1 cellular context compared by ENCODE assay signal in genomic region chr9:34049630-34050384, GRCh38.
A peak's percentile ranks its signal among the peaks of the same experiment; 100 is the strongest.
TF ChIP-seq lines count a peak whose summit lies in the region.

No MANE protein-coding gene starts in this region.

TF ChIP-seq in HepG2, 621 proteins besides CTCF, POLR2A, EP300 and RAD21 (continued from another document):
- TF ChIP-seq, protein P1, sequence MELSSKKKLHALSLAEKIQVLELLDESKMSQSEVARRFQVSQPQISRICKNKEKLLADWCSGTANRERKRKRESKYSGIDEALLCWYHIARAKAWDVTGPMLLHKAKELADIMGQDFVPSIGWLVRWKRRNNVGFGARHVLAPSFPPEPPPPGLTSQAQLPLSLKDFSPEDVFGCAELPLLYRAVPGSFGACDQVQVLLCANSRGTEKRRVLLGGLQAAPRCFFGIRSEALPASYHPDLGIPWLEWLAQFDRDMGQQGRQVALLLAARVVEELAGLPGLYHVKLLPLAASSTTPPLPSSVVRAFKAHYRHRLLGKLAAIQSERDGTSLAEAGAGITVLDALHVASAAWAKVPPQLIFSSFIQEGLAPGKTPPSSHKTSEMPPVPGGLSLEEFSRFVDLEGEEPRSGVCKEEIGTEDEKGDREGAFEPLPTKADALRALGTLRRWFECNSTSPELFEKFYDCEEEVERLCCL (CRISPR knock-in tag; IDR thresholded peaks at IDR 0.05; ENCODE audit: borderline replicate concordance): 0 out of 2 replicates have a peak, but pooled peaks have one; percentile 18
- TF ChIP-seq, protein P2, sequence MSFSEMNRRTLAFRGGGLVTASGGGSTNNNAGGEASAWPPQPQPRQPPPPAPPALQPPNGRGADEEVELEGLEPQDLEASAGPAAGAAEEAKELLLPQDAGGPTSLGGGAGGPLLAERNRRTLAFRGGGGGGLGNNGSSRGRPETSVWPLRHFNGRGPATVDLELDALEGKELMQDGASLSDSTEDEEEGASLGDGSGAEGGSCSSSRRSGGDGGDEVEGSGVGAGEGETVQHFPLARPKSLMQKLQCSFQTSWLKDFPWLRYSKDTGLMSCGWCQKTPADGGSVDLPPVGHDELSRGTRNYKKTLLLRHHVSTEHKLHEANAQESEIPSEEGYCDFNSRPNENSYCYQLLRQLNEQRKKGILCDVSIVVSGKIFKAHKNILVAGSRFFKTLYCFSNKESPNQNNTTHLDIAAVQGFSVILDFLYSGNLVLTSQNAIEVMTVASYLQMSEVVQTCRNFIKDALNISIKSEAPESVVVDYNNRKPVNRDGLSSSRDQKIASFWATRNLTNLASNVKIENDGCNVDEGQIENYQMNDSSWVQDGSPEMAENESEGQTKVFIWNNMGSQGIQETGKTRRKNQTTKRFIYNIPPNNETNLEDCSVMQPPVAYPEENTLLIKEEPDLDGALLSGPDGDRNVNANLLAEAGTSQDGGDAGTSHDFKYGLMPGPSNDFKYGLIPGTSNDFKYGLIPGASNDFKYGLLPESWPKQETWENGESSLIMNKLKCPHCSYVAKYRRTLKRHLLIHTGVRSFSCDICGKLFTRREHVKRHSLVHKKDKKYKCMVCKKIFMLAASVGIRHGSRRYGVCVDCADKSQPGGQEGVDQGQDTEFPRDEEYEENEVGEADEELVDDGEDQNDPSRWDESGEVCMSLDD (CRISPR knock-in tag; IDR thresholded peaks at IDR 0.05; ENCODE audit: borderline replicate concordance): peak; percentile 15; the same call in 1 of the 2 replicates
- TF ChIP-seq MEIS2 (CRISPR knock-in tag; IDR thresholded peaks at IDR 0.05) (peak; percentile 24; the same call in 1 of the 2 replicates), ZNF749 (CRISPR knock-in tag; IDR thresholded peaks at IDR 0.05; ENCODE audit: borderline replicate concordance) (no peak), ZSCAN20 (CRISPR knock-in tag; IDR thresholded peaks at IDR 0.05; ENCODE audit: borderline replicate concordance) (0 out of 2 replicates have a peak, but pooled peaks have one; percentile 59), ZFP82 (CRISPR knock-in tag; IDR thresholded peaks at IDR 0.05; ENCODE audit: borderline replicate concordance) (0 out of 2 replicates have a peak, but pooled peaks have one; percentile 12), ZBTB38 (CRISPR knock-in tag; IDR thresholded peaks at IDR 0.05) (peak; percentile 28; the same call in 1 of the 2 replicates), ZNF205 (CRISPR knock-in tag; IDR thresholded peaks at IDR 0.05) (no peak), GLI4 (CRISPR knock-in tag; IDR thresholded peaks at IDR 0.05; ENCODE audit: borderline replicate concordance) (0 out of 2 replicates have a peak, but pooled peaks have one; percentile 28), ZNF598 (CRISPR knock-in tag; IDR thresholded peaks at IDR 0.05; ENCODE audit: borderline replicate concordance) (0 out of 2 replicates have a peak, but pooled peaks have one; percentile 4), PBX3 (CRISPR knock-in tag; IDR thresholded peaks at IDR 0.05; ENCODE audit: borderline replicate concordance) (0 out of 2 replicates have a peak, but pooled peaks have one; percentile 25), TP53 (CRISPR knock-in tag; conservative IDR thresholded peaks at IDR 0.05) (peak; percentile 67; the same call in 1 of the 2 replicates), ELK4 (CRISPR knock-in tag; IDR thresholded peaks at IDR 0.05; ENCODE audit: borderline replicate concordance) (0 out of 2 replicates have a peak, but pooled peaks have one; percentile 49), ZFP37 (CRISPR knock-in tag; IDR thresholded peaks at IDR 0.05; ENCODE audit: borderline replicate concordance) (0 out of 2 replicates have a peak, but pooled peaks have one; percentile 60), ZNF740 (CRISPR knock-in tag; IDR thresholded peaks at IDR 0.05) (0 out of 2 replicates have a peak, but pooled peaks have one; percentile 2), ZNF12 (CRISPR knock-in tag; IDR thresholded peaks at IDR 0.05) (no peak), HIVEP1 (CRISPR knock-in tag; IDR thresholded peaks at IDR 0.05) (no peak), RFXAP (CRISPR knock-in tag; IDR thresholded peaks at IDR 0.05; ENCODE audit: borderline replicate concordance) (0 out of 2 replicates have a peak, but pooled peaks have one; percentile 20), ZNF766 (CRISPR knock-in tag; IDR thresholded peaks at IDR 0.05; ENCODE audit: borderline replicate concordance) (0 out of 2 replicates have a peak, but pooled peaks have one; percentile 12), SNAPC2 (CRISPR knock-in tag; IDR thresholded peaks at IDR 0.05) (peak; percentile 5; the same call in 1 of the 2 replicates), ZNF563 (CRISPR knock-in tag; IDR thresholded peaks at IDR 0.05) (no peak), SATB2 (CRISPR knock-in tag; IDR thresholded peaks at IDR 0.05) (0 out of 2 replicates have a peak, but pooled peaks have one; percentile 64), NKX3-1 (CRISPR knock-in tag; IDR thresholded peaks at IDR 0.05) (0 out of 2 replicates have a peak, but pooled peaks have one; percentile 78)
- TF ChIP-seq, protein P3, sequence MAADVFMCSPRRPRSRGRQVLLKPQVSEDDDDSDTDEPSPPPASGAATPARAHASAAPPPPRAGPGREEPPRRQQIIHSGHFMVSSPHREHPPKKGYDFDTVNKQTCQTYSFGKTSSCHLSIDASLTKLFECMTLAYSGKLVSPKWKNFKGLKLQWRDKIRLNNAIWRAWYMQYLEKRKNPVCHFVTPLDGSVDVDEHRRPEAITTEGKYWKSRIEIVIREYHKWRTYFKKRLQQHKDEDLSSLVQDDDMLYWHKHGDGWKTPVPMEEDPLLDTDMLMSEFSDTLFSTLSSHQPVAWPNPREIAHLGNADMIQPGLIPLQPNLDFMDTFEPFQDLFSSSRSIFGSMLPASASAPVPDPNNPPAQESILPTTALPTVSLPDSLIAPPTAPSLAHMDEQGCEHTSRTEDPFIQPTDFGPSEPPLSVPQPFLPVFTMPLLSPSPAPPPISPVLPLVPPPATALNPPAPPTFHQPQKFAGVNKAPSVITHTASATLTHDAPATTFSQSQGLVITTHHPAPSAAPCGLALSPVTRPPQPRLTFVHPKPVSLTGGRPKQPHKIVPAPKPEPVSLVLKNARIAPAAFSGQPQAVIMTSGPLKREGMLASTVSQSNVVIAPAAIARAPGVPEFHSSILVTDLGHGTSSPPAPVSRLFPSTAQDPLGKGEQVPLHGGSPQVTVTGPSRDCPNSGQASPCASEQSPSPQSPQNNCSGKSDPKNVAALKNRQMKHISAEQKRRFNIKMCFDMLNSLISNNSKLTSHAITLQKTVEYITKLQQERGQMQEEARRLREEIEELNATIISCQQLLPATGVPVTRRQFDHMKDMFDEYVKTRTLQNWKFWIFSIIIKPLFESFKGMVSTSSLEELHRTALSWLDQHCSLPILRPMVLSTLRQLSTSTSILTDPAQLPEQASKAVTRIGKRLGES (CRISPR knock-in tag; IDR thresholded peaks at IDR 0.05; ENCODE audit: borderline replicate concordance): 0 out of 2 replicates have a peak, but pooled peaks have one; percentile 54
